In the genomic region with DNA sequence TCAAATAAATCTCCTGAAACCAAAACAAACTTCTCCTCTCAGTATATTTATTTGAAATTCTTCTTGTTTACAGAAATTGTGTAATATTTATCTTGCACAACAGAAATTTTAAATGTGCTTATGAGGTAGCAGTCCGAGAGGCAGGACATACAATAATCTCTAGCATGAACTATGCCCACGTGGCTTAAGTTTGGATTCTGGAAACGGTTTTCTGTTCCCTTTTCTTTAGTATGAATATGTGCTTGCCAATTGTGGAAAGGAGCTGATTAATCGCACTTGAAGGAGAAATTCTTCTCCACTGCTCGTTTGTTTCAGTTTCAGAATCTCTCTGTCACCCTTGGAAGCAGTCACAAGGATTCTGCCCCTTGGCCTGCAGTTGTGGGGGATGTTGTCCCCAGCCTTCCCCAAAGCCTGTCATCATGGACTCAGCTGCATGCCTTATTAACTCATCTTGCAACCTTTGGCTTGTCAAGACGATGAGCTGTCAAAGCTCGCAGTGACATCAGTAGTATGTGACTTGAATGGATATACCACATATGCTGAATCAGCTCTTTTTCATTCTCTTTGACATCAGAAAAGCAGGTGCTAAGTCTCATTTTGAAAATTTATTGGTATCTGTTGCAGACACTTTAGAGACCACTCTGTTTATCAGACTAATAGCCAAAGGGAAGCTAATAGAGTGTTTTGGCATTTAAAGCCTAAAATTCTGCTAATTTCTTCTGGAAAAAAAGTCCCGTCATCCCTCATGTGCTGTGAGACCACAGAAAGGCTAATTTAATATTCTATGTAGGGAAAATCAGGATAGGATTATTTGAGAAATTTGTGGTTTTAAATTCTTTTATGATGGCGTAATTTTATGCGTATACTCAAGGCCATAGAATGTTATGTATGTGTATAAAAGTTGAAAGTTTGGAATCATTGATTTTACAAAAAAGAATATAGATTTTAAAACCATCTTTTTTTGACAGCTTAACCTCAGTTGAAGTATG, we compare ENCODE assay signal across 8 cellular contexts.
DNase-seq lines count a peak whose midpoint lies in the region; TF ChIP-seq lines count a peak whose summit lies in the region.

No MANE protein-coding gene starts in this region.

- no peaks in the 10 kb centered on the region for H3K9me3 ChIP-seq in neutrophil

- intact Hi-C loops in dorsolateral prefrontal cortex (cut with DNase I): no loop called here

- no peaks in the 10 kb centered on the region for H3K27me3 ChIP-seq in dorsolateral prefrontal cortex
- no peaks in the 10 kb centered on the region for H3K27me3 ChIP-seq in neutrophil

- H3K36me3 ChIP-seq in neutrophil: no peaks in the 10 kb centered on the region

- peaks cover 0 to 8% of the 10 kb centered on the region in 2 experiments for H3K4me1 ChIP-seq in neutrophil (ENCODE audit: control insufficient read depth in 1 of 2, insufficient read depth in 1 of 2, low read depth in 1 of 2, low read length in 1 of 2)

- H3K4me3 ChIP-seq in dorsolateral prefrontal cortex (peak overlapping the region in 56 of 59 donors; percentile 12 to 68 (median 44)), neutrophil (ENCODE audit: low read depth in 1 of 2, low read length in 1 of 2) (no peak overlapping the region)

- H3K27ac ChIP-seq in dorsolateral prefrontal cortex (peak overlapping the region in 42 of 59 donors; percentile 5 to 79 (median 49)), neutrophil (peak overlapping the region; percentile 41)

- no peak for TF ChIP-seq CTCF in dorsolateral prefrontal cortex (IDR thresholded peaks at IDR 0.05 in 54 of 56, conservative IDR thresholded peaks at IDR 0.05 in 2 of 56; ENCODE audit: low read depth in 1 of 56, partially characterized antibody in 56 of 56)
- no peak for TF ChIP-seq CTCF in neutrophil (IDR thresholded peaks at IDR 0.05)

- DNase-seq in NCI-H748 (lab: John Stamatoyannopoulos, UW; ENCODE audit: unreplicated experiment) (peak; percentile 20), NCI-H748 treated with DMSO at 0.1 percent for 48 hours (lab: John Stamatoyannopoulos, UW) (no peak), NOMO-1 treated with dmso at 0.1 percent for 144 hours (lab: John Stamatoyannopoulos, UW; ENCODE audit: unreplicated experiment) (peak; percentile 1), dorsolateral prefrontal cortex (no peak), dermis blood vessel endothelial cell (no peak), NCI-H1092 (lab: John Stamatoyannopoulos, UW) (no peak), activated gamma-delta T cell treated with Interleukin-2 at 50 U/mL for 16 hours (no peak)

Comparison
In these comparisons a context has a peak if more than half of its experiments do, and no peak if none do; other contexts are left out.
1. DNase-seq: peak in NCI-H748 (single experiment) and NOMO-1 treated with dmso at 0.1 percent for 144 hours (single experiment); none in NCI-H748 treated with DMSO at 0.1 percent for 48 hours (single experiment), dorsolateral prefrontal cortex (0 of 10), dermis blood vessel endothelial cell (single experiment), NCI-H1092 (single experiment) and activated gamma-delta T cell treated with Interleukin-2 at 50 U/mL for 16 hours (single experiment).
2. H3K4me3 ChIP-seq: peak in dorsolateral prefrontal cortex (56 of 59); none in neutrophil (0 of 2).